In genomic region chr2:41026613-41027012, GRCh38 we compare ENCODE assay signal across 16 cellular contexts.
DNase-seq lines count a peak whose midpoint lies in the region; ATAC-seq lines count a peak whose summit lies in the region.
"Had no signal": no experiment of that assay in that cellular context is flagged by ENCODE, and none has a peak within 500 bp of the region (broad histone marks: within the 10 kb centered on the region; RNA-seq: fewer than 3 reads in every experiment).

No MANE protein-coding gene starts in this region.

- H3K27ac Mint-ChIP-seq in activated T-cell treated with anti-CD3 and anti-CD28 coated beads, Interleukin-2, amount 50 U/mL, for 72 hours = peak overlapping the region; percentile 4
- H3K27ac Mint-ChIP-seq in stimulated activated naive B cell treated with anti-CD40 and anti-IgM and Interleukin-4, amounts not matched to agents 10 μg/mL and 1 μg/mL and 100 μg/mL, for 72 hours = peak overlapping the region; percentile 14
- H3K27ac Mint-ChIP-seq: activated naive CD4-positive, alpha-beta T cell treated with anti-CD3 and anti-CD28 coated beads, Interleukin-2, amount 50 U/mL, for 24 hours had no signal

- no peaks in the 10 kb centered on the region for H3K36me3 Mint-ChIP-seq in activated T-cell treated with anti-CD3 and anti-CD28 coated beads, Interleukin-2, amount 50 U/mL, for 72 hours (ENCODE audit: insufficient read depth in 2 of 2)
- no peaks in the 10 kb centered on the region for H3K36me3 Mint-ChIP-seq in stimulated activated naive B cell treated with anti-CD40 and anti-IgM and Interleukin-4, amounts not matched to agents 10 μg/mL and 1 μg/mL and 100 μg/mL, for 72 hours
- H3K36me3 Mint-ChIP-seq: activated naive CD4-positive, alpha-beta T cell treated with anti-CD3 and anti-CD28 coated beads, Interleukin-2, amount 50 U/mL, for 24 hours had no signal

- no peak overlapping the region for H3K4me3 Mint-ChIP-seq in activated T-cell treated with anti-CD3 and anti-CD28 coated beads, Interleukin-2, amount 50 U/mL, for 72 hours
- H3K4me3 Mint-ChIP-seq in stimulated activated naive B cell treated with anti-CD40 and anti-IgM and Interleukin-4, amounts not matched to agents 10 μg/mL and 1 μg/mL and 100 μg/mL, for 72 hours = no peak overlapping the region
- H3K4me3 Mint-ChIP-seq: activated naive CD4-positive, alpha-beta T cell treated with anti-CD3 and anti-CD28 coated beads, Interleukin-2, amount 50 U/mL, for 24 hours had no signal

- peaks cover 0 to 4% of the 10 kb centered on the region in 2 donors for H3K9me3 Mint-ChIP-seq in activated T-cell treated with anti-CD3 and anti-CD28 coated beads, Interleukin-2, amount 50 U/mL, for 72 hours
- peaks cover 5% of the 10 kb centered on the region in 2 donors for H3K9me3 Mint-ChIP-seq in stimulated activated naive B cell treated with anti-CD40 and anti-IgM and Interleukin-4, amounts not matched to agents 10 μg/mL and 1 μg/mL and 100 μg/mL, for 72 hours

- no peak for ATAC-seq in activated T-cell treated with anti-CD3 and anti-CD28 coated beads, Interleukin-2, amount 50 U/mL, for 72 hours (replicated peaks in 1 of 2)
- peak; percentile 91 for ATAC-seq in HG02610 (IDR thresholded peaks at IDR 0.05; ENCODE audit: unreplicated experiment)
- ATAC-seq in HG03135 (IDR thresholded peaks at IDR 0.05; ENCODE audit: unreplicated experiment) = peak; percentile 80
- peak; percentile 81 to 90 for ATAC-seq in stimulated activated naive B cell treated with anti-CD40 and anti-IgM and Interleukin-4, amounts not matched to agents 10 μg/mL and 1 μg/mL and 100 μg/mL, for 72 hours (replicated peaks)
- no peak for ATAC-seq in GM19035 (IDR thresholded peaks at IDR 0.05; ENCODE audit: unreplicated experiment)
- ATAC-seq in GM19324 (IDR thresholded peaks at IDR 0.05; ENCODE audit: low FRiP score, unreplicated experiment) = no peak
- ATAC-seq: Panc1, pancreas had no signal

- no peak for DNase-seq in activated T-cell treated with anti-CD3 and anti-CD28 coated beads, Interleukin-2, amount 50 U/mL, for 72 hours
- DNase-seq in activated T-cell treated with anti-CD3 and anti-CD28 coated beads, Interleukin-2, amount 50 U/mL, for 1 hour = no peak
- no peak for DNase-seq in stimulated activated naive B cell treated with anti-CD40 and anti-IgM and Interleukin-4, amounts not matched to agents 10 μg/mL and 1 μg/mL and 100 μg/mL, for 72 hours
- no peak for DNase-seq in T-helper 9 cell
- DNase-seq: 8988T; activated CD8-positive, alpha-beta memory T cell treated with anti-CD3 and anti-CD28 coated beads, Interleukin-2, amount 50 U/mL, for 4 hours; HCEC 1CT; IMR-90; NCI-H1105; pancreas had no signal

- no peaks in the 10 kb centered on the region for H3K4me1 Mint-ChIP-seq in activated T-cell treated with anti-CD3 and anti-CD28 coated beads, Interleukin-2, amount 50 U/mL, for 72 hours (ENCODE audit: low read depth)
- no peaks in the 10 kb centered on the region for H3K4me1 Mint-ChIP-seq in stimulated activated naive B cell treated with anti-CD40 and anti-IgM and Interleukin-4, amounts not matched to agents 10 μg/mL and 1 μg/mL and 100 μg/mL, for 72 hours
- H3K4me1 Mint-ChIP-seq: activated naive CD4-positive, alpha-beta T cell treated with anti-CD3 and anti-CD28 coated beads, Interleukin-2, amount 50 U/mL, for 24 hours had no signal

- H3K27me3 Mint-ChIP-seq in activated T-cell treated with anti-CD3 and anti-CD28 coated beads, Interleukin-2, amount 50 U/mL, for 72 hours (ENCODE audit: low read depth) = no peaks in the 10 kb centered on the region
- H3K27me3 Mint-ChIP-seq in stimulated activated naive B cell treated with anti-CD40 and anti-IgM and Interleukin-4, amounts not matched to agents 10 μg/mL and 1 μg/mL and 100 μg/mL, for 72 hours = no peaks in the 10 kb centered on the region
- H3K27me3 Mint-ChIP-seq: activated naive CD4-positive, alpha-beta T cell treated with anti-CD3 and anti-CD28 coated beads, Interleukin-2, amount 50 U/mL, for 24 hours had no signal

Comparison
In these comparisons a context has a peak if more than half of its experiments do, and no peak if none do; other contexts are left out.
1. ATAC-seq: peak in HG02610 (single experiment), HG03135 (single experiment) and stimulated activated naive B cell treated with anti-CD40 and anti-IgM and Interleukin-4, amounts not matched to agents 10 μg/mL and 1 μg/mL and 100 μg/mL, for 72 hours (2 of 2); none in activated T-cell treated with anti-CD3 and anti-CD28 coated beads, Interleukin-2, amount 50 U/mL, for 72 hours (0 of 2), GM19035 (single experiment) and GM19324 (single experiment).